Comparison of ENCODE assay signal across 22 cellular contexts in genomic region chr2:76204048-76204447, GRCh38.
A peak's percentile ranks its signal among the peaks of the same experiment; 100 is the strongest.
DNase-seq lines count a peak whose midpoint lies in the region; ATAC-seq, FAIRE-seq and TF ChIP-seq lines count a peak whose summit lies in the region.
"Had no signal": no experiment of that assay in that cellular context is flagged by ENCODE, and none has a peak within 500 bp of the region (broad histone marks: within the 10 kb centered on the region; RNA-seq: fewer than 3 reads in every experiment).

No MANE protein-coding gene starts in this region.

- no peak overlapping the region for H3K4me2 ChIP-seq in GM12878 (ENCODE audit: control insufficient read depth, insufficient read depth)
- H3K4me2 ChIP-seq: BLaER1 had no signal

- no peaks in the 10 kb centered on the region for H3K79me2 ChIP-seq in GM12878 (ENCODE audit: control insufficient read depth, insufficient read depth, low read length)

- CTCF ChIA-PET in GM12878 (lab: Yijun Ruan, JAX), result interaction anchor here (0.8 to 6.0 kb wide), 4 partner anchors 9 to 396 kb away, joined by 3 to 40 read pairs (median 4); no protein-coding TSS in a partner anchor

- BruUV-seq in GM12878 (replicated peaks; lab: Mats Ljungman, UMichigan), result no TSS peak

- intact Hi-C loops in GM12878 (cut with micrococcal nuclease; ENCODE audit: unreplicated experiment), result no loop called here

- no peaks in the 10 kb centered on the region for H3K36me3 ChIP-seq in GM12878 (ENCODE audit: control insufficient read depth in 2 of 2, insufficient read depth in 2 of 2, low read length in 1 of 2)
- H3K36me3 ChIP-seq: BLaER1, HAP-1 had no signal

- H3K4me1 ChIP-seq in GM12878 (ENCODE audit: control insufficient read depth, insufficient read depth, low read length), result no peaks in the 10 kb centered on the region
- H3K4me1 ChIP-seq: BLaER1, Caco-2, HAP-1 had no signal

- ATAC-seq in GM18870 (IDR thresholded peaks at IDR 0.05; ENCODE audit: unreplicated experiment), result peak; percentile 57
- ATAC-seq in HG02870 (IDR thresholded peaks at IDR 0.05; ENCODE audit: unreplicated experiment), result peak; percentile 57
- peak; percentile 84 for ATAC-seq in GM12878
- no peak for ATAC-seq in GM18498 (IDR thresholded peaks at IDR 0.05; ENCODE audit: unreplicated experiment)
- ATAC-seq: CD8-positive, alpha-beta T cell had no signal

- FAIRE-seq in GM12878 (lab: Jason Lieb, UNC), result no peak
- FAIRE-seq: A204.1, G401.6, GM12891, H54 had no signal

- DNase-seq in GM12865 (ENCODE audit: low read depth), result peak; percentile 14
- no peak for DNase-seq in GM12878 (ENCODE audit: low read depth, low spot score)
- no peak for DNase-seq in kidney glomerular epithelial cell (lab: John Stamatoyannopoulos, UW)
- DNase-seq in GM13977 (ENCODE audit: low spot score), result no peak
- DNase-seq: Caco-2; CD4-positive, CD25-positive, alpha-beta regulatory T cell; CD8-positive, alpha-beta T cell; DMS153; DND-41; GOT3; HFFc6 had no signal

- no peak for TF ChIP-seq CTCF in GM12865 (IDR thresholded peaks at IDR 0.05; ENCODE audit: insufficient read depth, low read depth, low read length, missing control alignments)
- TF ChIP-seq CTCF in GM12878 (IDR thresholded peaks at IDR 0.05 in 2 of 3, conservative IDR thresholded peaks at IDR 0.05 in 1 of 3; ENCODE audit: control insufficient read depth in 2 of 3, extremely low read depth in 1 of 3, insufficient read depth in 1 of 3, low read depth in 3 of 3, low read length in 3 of 3), result no peak
- TF ChIP-seq CTCF in GM13977 (IDR thresholded peaks at IDR 0.05; ENCODE audit: extremely low read depth, insufficient read depth, missing control alignments), result no peak

- H3K9ac ChIP-seq in GM12878 (ENCODE audit: control insufficient read depth, insufficient read depth, low read length), result no peak overlapping the region
- H3K9ac ChIP-seq: BLaER1 had no signal

- no peak for TF ChIP-seq POLR2A in GM12878 (IDR thresholded peaks at IDR 0.05; ENCODE audit: low read depth, low read length)

- no peak overlapping the region for H3K27ac ChIP-seq in GM12878 (ENCODE audit: control insufficient read depth, insufficient read depth)
- H3K27ac ChIP-seq: 22Rv1, BLaER1, C4-2B had no signal

- POLR2A ChIA-PET in GM12878 (lab: Charles Lee), result no interaction called here

- RAD21 ChIA-PET in GM12878 (lab: Charles Lee; ENCODE audit: unreplicated experiment), result interaction anchor here (2.5 kb wide), 1 partner anchor 395 kb away, joined by 7 read pairs; no protein-coding TSS in a partner anchor

- WGBS in GM12878 (ENCODE audit: insufficient coverage, insufficient replicate concordance, low lambda C conversion rate, missing lambda C conversion rate), result 18% methylated on average over 2 of the region's 2 CpGs

- SMC1A ChIA-PET in GM12878 (lab: Charles Lee; ENCODE audit: uncharacterized antibody, unreplicated experiment), result interaction anchor here (0.5 to 2.1 kb wide), 4 partner anchors 8 to 1230 kb away, joined by 3 to 7 read pairs (median 4); no protein-coding TSS in a partner anchor

- in situ Hi-C loops in GM12878 (cut with MboI) (no loop called here), GM13977 (cut with MboI; ENCODE audit: low pct_unique_long_range_greater_than_20kb, low sequenced_read_pairs, unreplicated experiment) (loop anchor here (25.0 kb wide), 1 partner anchor 383 kb away; no protein-coding TSS in a partner anchor)

- no peaks in the 10 kb centered on the region for H4K20me1 ChIP-seq in GM12878 (ENCODE audit: control insufficient read depth, insufficient read depth)
- H4K20me1 ChIP-seq: BLaER1 had no signal

- TF ChIP-seq EP300 in GM12878 (IDR thresholded peaks at IDR 0.05; ENCODE audit: borderline replicate concordance in 1 of 2, control insufficient read depth in 1 of 2, low read depth in 2 of 2, low read length in 2 of 2), result no peak

- no peaks in the 10 kb centered on the region for H3K9me3 ChIP-seq in GM12878 (replicated peaks; ENCODE audit: control insufficient read depth, insufficient read depth, low read length)
- H3K9me3 ChIP-seq: BLaER1, Caco-2, HAP-1 had no signal

- no peak for TF ChIP-seq RAD21 in GM12878 (IDR thresholded peaks at IDR 0.05; ENCODE audit: insufficient read depth, low read depth, low read length)

- no peaks in the 10 kb centered on the region for H3K27me3 ChIP-seq in GM12878 (replicated peaks in 1 of 2; ENCODE audit: control insufficient read depth in 2 of 2, insufficient read depth in 2 of 2, low read length in 1 of 2)
- H3K27me3 ChIP-seq: BLaER1 had no signal

- H2AFZ ChIP-seq in GM12878 (ENCODE audit: control insufficient read depth, low read depth, low read length), result no peak overlapping the region

- H3K4me3 ChIP-seq in GM12865 (ENCODE audit: low read depth, low read length) (no peak overlapping the region), GM12878 (no peak overlapping the region)
- H3K4me3 ChIP-seq: BLaER1, HAP-1 had no signal

TF ChIP-seq in GM12878, 131 proteins besides CTCF, POLR2A, EP300 and RAD21:
- TF ChIP-seq TCF3 (IDR thresholded peaks at IDR 0.05; ENCODE audit: borderline replicate concordance, insufficient read depth, low read depth, low read length) (no peak), NFIC (IDR thresholded peaks at IDR 0.05; ENCODE audit: low read depth, low read length) (no peak), ZNF384 (IDR thresholded peaks at IDR 0.05; ENCODE audit: borderline replicate concordance, low read depth, low read length) (no peak), IKZF1 (conservative IDR thresholded peaks at IDR 0.05) (no peak)
- TF ChIP-seq, protein P1, sequence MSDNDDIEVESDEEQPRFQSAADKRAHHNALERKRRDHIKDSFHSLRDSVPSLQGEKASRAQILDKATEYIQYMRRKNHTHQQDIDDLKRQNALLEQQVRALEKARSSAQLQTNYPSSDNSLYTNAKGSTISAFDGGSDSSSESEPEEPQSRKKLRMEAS (IDR thresholded peaks at IDR 0.05; ENCODE audit: low read depth, low read length), result no peak
TF ChIP-seq in GM12878: peak in this region for 0.
